ENCODE assay signal across 1 cellular context in the genomic region with DNA sequence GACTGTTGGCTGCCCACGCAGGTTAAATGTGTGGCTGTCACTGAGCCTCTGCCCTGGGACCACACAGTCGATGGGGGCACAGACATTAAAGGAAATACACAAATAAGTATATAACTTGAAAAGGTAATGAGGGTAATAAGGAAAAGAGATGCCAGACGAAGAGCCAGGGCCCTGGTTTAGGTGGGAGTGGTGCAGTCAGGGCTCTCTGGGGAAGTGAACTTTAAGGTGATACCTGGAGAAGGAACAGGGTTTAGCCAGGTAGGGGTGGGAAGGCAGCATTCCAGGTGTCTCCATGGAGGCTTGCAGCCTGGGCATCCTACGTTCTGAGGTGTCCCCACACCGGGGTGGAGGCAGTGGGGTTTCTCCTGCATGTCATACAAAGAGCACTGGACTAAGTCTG.
TF ChIP-seq lines count a peak whose summit lies in the region.

No MANE protein-coding gene starts in this region.

TF ChIP-seq in K562, 482 proteins besides CTCF, POLR2A, EP300 and RAD21 (continued from another document):
- TF ChIP-seq, protein P1, sequence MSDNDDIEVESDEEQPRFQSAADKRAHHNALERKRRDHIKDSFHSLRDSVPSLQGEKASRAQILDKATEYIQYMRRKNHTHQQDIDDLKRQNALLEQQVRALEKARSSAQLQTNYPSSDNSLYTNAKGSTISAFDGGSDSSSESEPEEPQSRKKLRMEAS (CRISPR knock-in tag; IDR thresholded peaks at IDR 0.05): peak; percentile 15; the same call in 1 of the 2 replicates
- TF ChIP-seq ZC3H4 (CRISPR knock-in tag; IDR thresholded peaks at IDR 0.05; ENCODE audit: borderline replicate concordance) (no peak), ZNF143 (CRISPR knock-in tag; IDR thresholded peaks at IDR 0.05) (0 out of 2 replicates have a peak, but pooled peaks have one; percentile 29)
TF ChIP-seq in K562: peak in this region for 2.
